In genomic region chr12:32266756-32267155, GRCh38 we compare ENCODE assay signal across 16 cellular contexts.
DNase-seq lines count a peak whose midpoint lies in the region; FAIRE-seq and TF ChIP-seq lines count a peak whose summit lies in the region.
"Had no signal": no experiment of that assay in that cellular context is flagged by ENCODE, and none has a peak within 500 bp of the region (broad histone marks: within the 10 kb centered on the region; RNA-seq: fewer than 3 reads in every experiment).

No MANE protein-coding gene starts in this region.

- peak; percentile 13 for TF ChIP-seq EP300 in neural cell (conservative IDR thresholded peaks at IDR 0.05; ENCODE audit: poor library complexity, severe bottlenecking)

- peak overlapping the region; percentile 77 for H3K27ac Mint-ChIP-seq in glutamatergic neuron (ENCODE audit: unreplicated experiment)
- H3K27ac Mint-ChIP-seq: CD8-positive, alpha-beta T cell; GM23338 had no signal

- TF ChIP-seq RAD21 in neural cell (conservative IDR thresholded peaks at IDR 0.05): no peak

- H3K9me3 ChIP-seq in BLaER1: no peaks in the 10 kb centered on the region
- no peaks in the 10 kb centered on the region for H3K9me3 ChIP-seq in neural cell (ENCODE audit: low read length)
- no peaks in the 10 kb centered on the region for H3K9me3 ChIP-seq in esophagus squamous epithelium

- no peak for TF ChIP-seq POLR2A in esophagus squamous epithelium (IDR thresholded peaks at IDR 0.05)

- H3K27ac ChIP-seq in BLaER1 (peak overlapping the region; percentile 96), neural cell (ENCODE audit: low read length) (no peak overlapping the region), esophagus squamous epithelium (no peak overlapping the region)

- H3K4me3 ChIP-seq in BLaER1 (no peak overlapping the region), neural cell (ENCODE audit: low read length) (no peak overlapping the region), esophagus squamous epithelium (no peak overlapping the region)
- H3K4me3 ChIP-seq: GM23338 had no signal

- TF ChIP-seq CTCF in glutamatergic neuron (IDR thresholded peaks at IDR 0.05; ENCODE audit: partially characterized antibody, unreplicated experiment): no peak
- no peak for TF ChIP-seq CTCF in neural cell (IDR thresholded peaks at IDR 0.05; ENCODE audit: poor library complexity, severe bottlenecking)
- TF ChIP-seq CTCF in esophagus squamous epithelium (IDR thresholded peaks at IDR 0.05): no peak

- H3K36me3 ChIP-seq in BLaER1 (peaks cover 8% of the 10 kb centered on the region), neural cell (ENCODE audit: insufficient read depth, low read length) (no peaks in the 10 kb centered on the region), esophagus squamous epithelium (no peaks in the 10 kb centered on the region)

- H3K4me2 ChIP-seq in BLaER1 (peak overlapping the region; percentile 81), neural cell (ENCODE audit: low read length) (no peak overlapping the region)
- H3K4me2 ChIP-seq: GM23338 had no signal

- no peaks in the 10 kb centered on the region for H3K79me2 ChIP-seq in neural cell (replicated peaks; ENCODE audit: insufficient read depth, low read length)

- no peaks in the 10 kb centered on the region for H3F3A ChIP-seq in neural cell (ENCODE audit: insufficient read depth, low read length, poor library complexity, severe bottlenecking)

- no peaks in the 10 kb centered on the region for H3K9me2 ChIP-seq in neural cell (ENCODE audit: insufficient read depth, low read length)

- no peaks in the 10 kb centered on the region for H3K27me3 ChIP-seq in BLaER1
- H3K27me3 ChIP-seq in neural cell (ENCODE audit: insufficient read depth, low read depth, low read length): no peaks in the 10 kb centered on the region
- no peaks in the 10 kb centered on the region for H3K27me3 ChIP-seq in esophagus squamous epithelium

- H3K9me3 Mint-ChIP-seq in glutamatergic neuron (ENCODE audit: unreplicated experiment): peaks cover 18% of the 10 kb centered on the region
- H3K9me3 Mint-ChIP-seq: CD8-positive, alpha-beta T cell; GM23338 had no signal

- H3K9ac ChIP-seq in BLaER1 (no peak overlapping the region), neural cell (ENCODE audit: low read length) (no peak overlapping the region)

- H2AFZ ChIP-seq in neural cell (ENCODE audit: low read depth, low read length): no peak overlapping the region
- H2AFZ ChIP-seq: GM23338 had no signal

- H3K4me3 Mint-ChIP-seq in glutamatergic neuron (ENCODE audit: unreplicated experiment): no peak overlapping the region
- H3K4me3 Mint-ChIP-seq: CD8-positive, alpha-beta T cell; GM23338 had no signal

- intact Hi-C loops in esophagus squamous epithelium (cut with DNase I): no loop called here

- H3K4me1 ChIP-seq in BLaER1 (peaks cover 51% of the 10 kb centered on the region), esophagus squamous epithelium (peaks cover 0 to 10% (median 0%) of the 10 kb centered on the region in 3 donors)

- 86 to 97% methylated on average over 5 of the region's 5 CpGs for whole genome bisulfite sequencing in esophagus squamous epithelium, 2 donors

- peaks cover 44% of the 10 kb centered on the region for H3K4me1 Mint-ChIP-seq in glutamatergic neuron (ENCODE audit: low read depth, unreplicated experiment)

- FAIRE-seq in RCC 7860 (lab: Jason Lieb, UNC): peak; percentile 89
- FAIRE-seq: GM18507 had no signal

- peaks cover 3% of the 10 kb centered on the region for H3K36me3 Mint-ChIP-seq in glutamatergic neuron (ENCODE audit: unreplicated experiment)
- H3K36me3 Mint-ChIP-seq: CD8-positive, alpha-beta T cell had no signal

- H4K20me1 ChIP-seq in BLaER1 (no peaks in the 10 kb centered on the region), neural cell (ENCODE audit: insufficient read depth) (no peaks in the 10 kb centered on the region)

- peaks cover 18% of the 10 kb centered on the region for H3K27me3 Mint-ChIP-seq in glutamatergic neuron (ENCODE audit: unreplicated experiment)

- DNase-seq in RCC 7860 (ENCODE audit: low spot score) (peak; percentile 82), glutamatergic neuron (no peak), T1000 (lab: John Stamatoyannopoulos, UW) (no peak), esophagus squamous epithelium (lab: John Stamatoyannopoulos, UW) (no peak), NCI-H748 (lab: John Stamatoyannopoulos, UW; ENCODE audit: unreplicated experiment) (no peak), epidermal melanocyte (ENCODE audit: insufficient read length, low spot score) (no peak)
- DNase-seq: CD8-positive, alpha-beta T cell; DMS53; NCI-H1694 treated with DMSO at 0.1 percent for 48 hours; NCI-H510A; NCI-H82; PC-3 had no signal

TF ChIP-seq in neural cell, 6 proteins besides CTCF, POLR2A, EP300 and RAD21:
- TF ChIP-seq MXI1 (conservative IDR thresholded peaks at IDR 0.05; ENCODE audit: poor library complexity, severe bottlenecking) (no peak), SMC3 (conservative IDR thresholded peaks at IDR 0.05; ENCODE audit: poor library complexity) (no peak), EZH2 (IDR thresholded peaks at IDR 0.05; ENCODE audit: borderline replicate concordance, insufficient read depth, low read length, poor library complexity, severe bottlenecking) (no peak), REST (IDR thresholded peaks at IDR 0.05; ENCODE audit: borderline replicate concordance) (no peak), POLR2AphosphoS5 (IDR thresholded peaks at IDR 0.05) (no peak), TAF1 (IDR thresholded peaks at IDR 0.05; ENCODE audit: low read depth) (no peak)
